ENCODE assay signal across 17 cellular contexts in the genomic region with DNA sequence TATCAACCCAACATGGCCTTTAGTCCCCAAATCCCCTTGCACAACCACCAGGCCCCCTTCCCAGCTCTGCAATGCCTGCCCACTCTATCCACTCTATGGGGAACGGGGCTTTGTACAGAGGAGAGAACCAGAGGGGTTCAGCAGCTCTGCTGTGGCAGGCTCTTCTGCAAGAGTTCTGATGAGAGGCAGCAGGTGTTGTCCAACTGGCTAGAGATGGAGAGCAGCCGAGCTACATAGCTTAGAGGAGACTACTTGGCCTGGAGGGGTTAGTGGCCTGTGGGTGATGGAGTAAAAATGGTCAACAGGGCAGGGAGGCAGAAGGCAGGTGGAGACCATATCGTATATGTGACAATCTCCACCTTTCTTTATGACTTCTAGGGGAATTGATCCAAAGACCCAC.
A peak's percentile ranks its signal among the peaks of the same experiment; 100 is the strongest.
DNase-seq lines count a peak whose midpoint lies in the region; ATAC-seq lines count a peak whose summit lies in the region.
"Had no signal": no experiment of that assay in that cellular context is flagged by ENCODE, and none has a peak within 500 bp of the region (broad histone marks: within the 10 kb centered on the region; RNA-seq: fewer than 3 reads in every experiment).

No MANE protein-coding gene starts in this region.

- no peaks in the 10 kb centered on the region; the same call in 1 of the 2 replicates for H3K4me1 ChIP-seq in SJCRH30
- H3K4me1 ChIP-seq: BLaER1, Caco-2 had no signal

- ATAC-seq in HG02870 (IDR thresholded peaks at IDR 0.05; ENCODE audit: unreplicated experiment), result peak; percentile 16
- ATAC-seq: CD8-positive, alpha-beta T cell had no signal

- no peak overlapping the region for H3K4me3 ChIP-seq in SJCRH30
- H3K4me3 ChIP-seq: BLaER1, GM23248 had no signal

- no peaks in the 10 kb centered on the region for H3K36me3 ChIP-seq in SJCRH30
- H3K36me3 ChIP-seq: BLaER1 had no signal

- peak; percentile 69 to 84 for DNase-seq in SJCRH30
- peak; percentile 84 for DNase-seq in myocyte (ENCODE audit: low read depth)
- no peak for DNase-seq in Kasumi-1 (lab: John Stamatoyannopoulos, UW)
- no peak for DNase-seq in NCI-H226
- no peak for DNase-seq in NK-92 treated with Interleukin-12 subunit alpha and Interleukin-12 subunit beta, amount 100 ng/mL, for 24 hours (lab: John Stamatoyannopoulos, UW)
- DNase-seq: Caco-2; CD4-positive, CD25-positive, alpha-beta regulatory T cell; CD8-positive, alpha-beta T cell; DMS153; DND-41; GM23248; H7; HCEC 1CT had no signal

- no peaks in the 10 kb centered on the region for H3K9me3 ChIP-seq in SJCRH30 (replicated peaks)
- H3K9me3 ChIP-seq: BLaER1, Caco-2 had no signal

- no peak overlapping the region for H3K27ac ChIP-seq in SJCRH30
- H3K27ac ChIP-seq: 22Rv1, BLaER1, C4-2B, GM23248 had no signal

- 0 out of 2 replicates have a peak, but pooled peaks cover 4% of the 10 kb centered on the region for H3K27me3 ChIP-seq in SJCRH30
- H3K27me3 ChIP-seq: BLaER1 had no signal

Comparison
In these comparisons a context has a peak if more than half of its experiments do, and no peak if none do; other contexts are left out.
1. DNase-seq: peak in SJCRH30 (2 of 2) and myocyte (single experiment); none in Kasumi-1 (0 of 2), NCI-H226 (single experiment) and NK-92 treated with Interleukin-12 subunit alpha and Interleukin-12 subunit beta, amount 100 ng/mL, for 24 hours (single experiment).